ENCODE assay signal across 1 cellular context in the genomic region with DNA sequence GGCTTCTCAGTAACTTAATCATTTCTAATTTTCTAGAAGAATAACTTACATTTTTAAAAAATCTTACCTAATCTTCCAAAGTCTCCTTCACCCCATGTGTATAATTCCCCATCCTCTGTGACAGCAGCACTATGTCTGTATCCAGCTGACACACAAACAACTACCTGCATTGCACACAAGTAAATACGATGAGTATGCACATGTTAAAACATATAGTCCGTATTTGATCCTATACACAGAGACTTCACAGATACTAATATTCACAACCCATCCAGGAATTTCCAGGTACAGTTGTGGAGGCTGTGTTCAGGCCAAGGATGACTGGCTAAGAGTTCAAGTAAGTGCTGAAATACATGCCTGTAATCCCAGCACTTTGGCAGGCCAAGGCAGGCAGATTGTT.
TF ChIP-seq lines count a peak whose summit lies in the region.

No MANE protein-coding gene starts in this region.

TF ChIP-seq in K562, 482 proteins besides CTCF, POLR2A, EP300 and RAD21:
- TF ChIP-seq ZNF316 (IDR thresholded peaks at IDR 0.05) (peak; percentile 50), C11orf30 (IDR thresholded peaks at IDR 0.05; ENCODE audit: low read depth) (0 out of 2 replicates have a peak, but pooled peaks have one; percentile 21), SNIP1 (IDR thresholded peaks at IDR 0.05; ENCODE audit: low read depth) (no peak), ZNF655 (CRISPR knock-in tag; IDR thresholded peaks at IDR 0.05) (no peak)
TF ChIP-seq in K562: peak in this region for 2.
